Comparison of ENCODE assay signal across 12 cellular contexts in the genomic region with DNA sequence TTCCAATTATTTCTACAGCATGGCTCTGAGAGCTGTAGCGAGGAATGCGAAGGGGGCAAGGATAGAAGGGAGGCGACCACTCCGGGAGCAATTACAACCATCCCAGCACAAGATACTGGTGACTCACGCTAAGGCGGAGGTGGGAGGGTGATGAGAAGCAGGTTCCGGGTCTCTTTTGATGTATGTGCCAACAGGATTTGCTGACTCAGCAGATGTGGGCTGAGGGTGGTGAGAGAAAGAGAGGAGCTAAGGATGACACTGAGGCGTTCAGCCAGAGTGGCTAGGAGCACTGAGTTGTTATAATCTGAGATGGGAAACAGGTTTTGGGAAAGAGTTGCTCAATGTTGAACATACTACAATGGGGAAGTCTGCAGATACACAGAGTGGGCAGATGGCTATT. TPM values are rescaled to one million over a fixed set of nuclear protein-coding genes. Genes with fewer than 3 reads are reported as not detected.
DNase-seq lines count a peak whose midpoint lies in the region; ATAC-seq and TF ChIP-seq lines count a peak whose summit lies in the region.
"Had no signal": no experiment of that assay in that cellular context is flagged by ENCODE, and none has a peak within 500 bp of the region (broad histone marks: within the 10 kb centered on the region; RNA-seq: fewer than 3 reads in every experiment).

No MANE protein-coding gene starts in this region.

- H3K4me3 ChIP-seq in HFF-Myc (replicated peaks; ENCODE audit: low read depth, low read length) (no peak overlapping the region), NB4 (ENCODE audit: low read depth, low read length) (no peak overlapping the region), endodermal cell (ENCODE audit: low read length) (no peak overlapping the region), skeletal muscle cell (ENCODE audit: low read depth, low read length) (no peak overlapping the region), psoas muscle (no peak overlapping the region)
- H3K4me3 ChIP-seq: SJSA1 had no signal

- no peak for TF ChIP-seq CTCF in HFF-Myc (IDR thresholded peaks at IDR 0.05; ENCODE audit: low read depth, low read length, missing control alignments)
- TF ChIP-seq CTCF in NB4 (IDR thresholded peaks at IDR 0.05; ENCODE audit: low read depth, low read length): no peak
- TF ChIP-seq CTCF in endodermal cell (conservative IDR thresholded peaks at IDR 0.05): no peak
- TF ChIP-seq CTCF in HFFc6 (IDR thresholded peaks at IDR 0.05): no peak
- no peak for TF ChIP-seq CTCF in psoas muscle (IDR thresholded peaks at IDR 0.05)
- TF ChIP-seq CTCF in CD14-positive monocyte (IDR thresholded peaks at IDR 0.05): no peak

- H3K27ac Mint-ChIP-seq in endodermal cell (no peak overlapping the region), HFFc6 (no peak overlapping the region), CD14-positive monocyte (no peak overlapping the region)
- H3K27ac Mint-ChIP-seq: activated T-helper 1 cell treated with anti-CD3 and anti-CD28 coated beads, Interleukin-12 subunit alpha, Interleukin-12 subunit beta, Interleukin-2, Interleukin-4 antibody, amounts not matched to agents 30 ng/mL and 10 ng/mL and 1 ng/mL, durations not matched to agents 14 hours and 24 hours and 36 hours had no signal

- intact Hi-C loops in psoas muscle (cut with DNase I): loop anchor here in 1 of 2 donors (10.0 kb wide), 1 partner anchor 145 kb away; a partner anchor contains a TSS
- intact Hi-C loops in CD14-positive monocyte (cut with micrococcal nuclease): no loop called here

- H3K36me3 ChIP-seq in endodermal cell (ENCODE audit: control insufficient read depth, insufficient read depth, low read length) (no peaks in the 10 kb centered on the region), psoas muscle (ENCODE audit: insufficient read depth in 1 of 2, low read depth in 1 of 2) (no peaks in the 10 kb centered on the region)
- H3K36me3 ChIP-seq: SJSA1 had no signal

- H3K27ac ChIP-seq in endodermal cell (ENCODE audit: low read depth, low read length): no peak overlapping the region
- H3K27ac ChIP-seq in psoas muscle: no peak overlapping the region
- H3K27ac ChIP-seq: SJSA1 had no signal

- DNase-seq in HFF-Myc (ENCODE audit: extremely low read depth, low read depth): peak; percentile 41
- peak; percentile 49 for DNase-seq in NB4 (ENCODE audit: low read depth)
- peak; percentile 45 for DNase-seq in endodermal cell
- DNase-seq in skeletal muscle cell (ENCODE audit: low read depth): peak; percentile 51
- DNase-seq in HFFc6: no peak
- no peak for DNase-seq in psoas muscle
- no peak for DNase-seq in NCI-H524 (lab: John Stamatoyannopoulos, UW)
- no peak for DNase-seq in CD14-positive monocyte (ENCODE audit: low spot score)
- DNase-seq: DND-41, left cardiac atrium had no signal

- peaks cover 3% of the 10 kb centered on the region for H3K9me3 ChIP-seq in endodermal cell (ENCODE audit: control insufficient read depth, low read length)
- H3K9me3 ChIP-seq in psoas muscle: peaks cover 2% of the 10 kb centered on the region
- H3K9me3 ChIP-seq: SJSA1 had no signal

- H3K4me1 ChIP-seq in endodermal cell (ENCODE audit: control insufficient read depth, insufficient read depth, low read length) (no peaks in the 10 kb centered on the region), psoas muscle (peaks cover 3% of the 10 kb centered on the region)

- H3K4me1 Mint-ChIP-seq in endodermal cell (no peaks in the 10 kb centered on the region), HFFc6 (ENCODE audit: low read depth) (no peaks in the 10 kb centered on the region), CD14-positive monocyte (no peaks in the 10 kb centered on the region)

- no peaks in the 10 kb centered on the region for H3K36me3 Mint-ChIP-seq in endodermal cell (ENCODE audit: low read depth)
- H3K36me3 Mint-ChIP-seq in HFFc6 (ENCODE audit: low read depth): no peaks in the 10 kb centered on the region
- H3K36me3 Mint-ChIP-seq in CD14-positive monocyte: no peaks in the 10 kb centered on the region

- H3K27me3 ChIP-seq in endodermal cell (ENCODE audit: control insufficient read depth, insufficient read depth, low read length, poor library complexity, severe bottlenecking) (peaks cover 63% of the 10 kb centered on the region), psoas muscle (ENCODE audit: insufficient read depth in 3 of 3, low read length in 2 of 3) (no peaks in the 10 kb centered on the region)
- H3K27me3 ChIP-seq: SJSA1 had no signal

- H3K9ac ChIP-seq in endodermal cell (ENCODE audit: extremely low read depth, low read length, poor library complexity, severe bottlenecking): no peak overlapping the region

- no peak overlapping the region for H3K4me3 Mint-ChIP-seq in endodermal cell
- H3K4me3 Mint-ChIP-seq in HFFc6: no peak overlapping the region
- H3K4me3 Mint-ChIP-seq in CD14-positive monocyte: no peak overlapping the region
- H3K4me3 Mint-ChIP-seq: activated T-helper 1 cell treated with anti-CD3 and anti-CD28 coated beads, Interleukin-12 subunit alpha, Interleukin-12 subunit beta, Interleukin-2, Interleukin-4 antibody, amounts not matched to agents 30 ng/mL and 10 ng/mL and 1 ng/mL, durations not matched to agents 14 hours and 24 hours and 36 hours had no signal

- H3K9me3 Mint-ChIP-seq in endodermal cell (peaks cover 7% of the 10 kb centered on the region), HFFc6 (no peaks in the 10 kb centered on the region), CD14-positive monocyte (peaks cover 0 to 5% (median 2%) of the 10 kb centered on the region in 7 donors)
- H3K9me3 Mint-ChIP-seq: activated T-helper 1 cell treated with anti-CD3 and anti-CD28 coated beads, Interleukin-12 subunit alpha, Interleukin-12 subunit beta, Interleukin-2, Interleukin-4 antibody, amounts not matched to agents 30 ng/mL and 10 ng/mL and 1 ng/mL, durations not matched to agents 14 hours and 24 hours and 36 hours had no signal

- no peak for ATAC-seq in psoas muscle

- 81 to 88% methylated on average over 8 of the region's 8 CpGs for WGBS in endodermal cell (ENCODE audit: insufficient coverage in 1 of 2, insufficient read length in 1 of 2), 2 experiments
- WGBS in psoas muscle, 3 donors: 81 to 87% (median 85%) methylated on average over 8 of the region's 8 CpGs

- H3K27me3 Mint-ChIP-seq in endodermal cell (ENCODE audit: insufficient read depth): peaks cover 25% of the 10 kb centered on the region
- H3K27me3 Mint-ChIP-seq in HFFc6 (ENCODE audit: insufficient read depth): peaks cover 4% of the 10 kb centered on the region
- peaks cover 0 to 2% (median 0%) of the 10 kb centered on the region in 3 donors for H3K27me3 Mint-ChIP-seq in CD14-positive monocyte (ENCODE audit: low read depth in 3 of 3)

- TF ChIP-seq POLR2A in NB4 (IDR thresholded peaks at IDR 0.05; ENCODE audit: extremely low read depth, insufficient read length): no peak

RNA-seq across cellular contexts. Expression of a gene that starts 9.3 kb away (rescaled TPM):
- total RNA-seq in endodermal cell (10 to 100 TPM; 18.0 to 42.5 TPM), psoas muscle (10 to 100 TPM; 15.5 to 33.2 (median 23.4) TPM)
- polyA plus RNA-seq in endodermal cell (2013, experiment 1 of 2): 91.8 TPM
- polyA plus RNA-seq in endodermal cell (2013, experiment 2 of 2): 86.9 TPM
- 100 to 1,000 TPM; 226 to 280 (median 258) TPM for total RNA-seq in HFFc6 (2021; fragmentation: NEBNext Ultra II Directional; extraction: Animal tissue kit (Norgen Biotek cat#: 25700))
- polyA plus RNA-seq in psoas muscle (10 to 100 TPM; 22.0 to 50.2 (median 27.3) TPM), CD14-positive monocyte (10 to 100 TPM; 21.2 to 33.5 TPM)

Comparison
In these comparisons a context has a peak if more than half of its experiments do, and no peak if none do; other contexts are left out.
1. DNase-seq: peak in HFF-Myc (single experiment), NB4 (single experiment), endodermal cell (single experiment) and skeletal muscle cell (single experiment); none in HFFc6 (single experiment), psoas muscle (0 of 2), NCI-H524 (0 of 2) and CD14-positive monocyte (single experiment).
2. RNA of a gene that starts 9.3 kb away (total RNA-seq): 226 to 280 TPM in HFFc6; 18.0 to 42.5 TPM in endodermal cell and 15.5 to 33.2 TPM in psoas muscle; every median in the first group is over 4 times any median in the second.